28 cellular contexts compared by ENCODE assay signal in the genomic region with DNA sequence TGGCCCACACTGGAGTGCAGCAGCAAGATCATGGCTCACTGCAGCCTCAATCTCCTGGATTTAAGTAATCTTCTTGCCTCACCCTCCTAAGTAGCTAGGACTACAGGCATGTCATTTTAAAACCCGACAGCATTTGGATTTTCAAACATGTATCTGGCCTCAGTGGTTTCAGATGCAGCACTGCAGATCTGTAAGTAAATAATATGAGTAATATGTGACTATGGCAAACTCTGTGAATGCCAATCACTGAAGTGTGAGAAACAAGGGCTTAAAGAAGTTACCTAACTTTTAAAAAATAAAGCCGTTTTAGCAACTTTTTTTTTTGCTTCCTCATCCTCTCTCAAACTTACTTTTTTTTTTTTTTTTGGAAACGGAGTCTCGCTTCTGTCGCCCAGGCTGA. TPM values are rescaled to one million over a fixed set of nuclear protein-coding genes. Genes with fewer than 3 reads are reported as not detected.
"Had no signal": no experiment of that assay in that cellular context is flagged by ENCODE, and none has a peak within 500 bp of the region (broad histone marks: within the 10 kb centered on the region; RNA-seq: fewer than 3 reads in every experiment).

No MANE protein-coding gene starts in this region.

- H3K4me3 Mint-ChIP-seq: activated CD4-positive, alpha-beta memory T cell treated with anti-CD3 and anti-CD28 coated beads for 36 hours; activated CD4-positive, alpha-beta T cell treated with anti-CD3 and anti-CD28 coated beads, Interleukin-2, amount 10 ng/mL, durations not matched to agents 7 days and 5 days; activated naive CD4-positive, alpha-beta T cell treated with anti-CD3 and anti-CD28 coated beads for 36 hours; activated naive CD8-positive, alpha-beta T cell; activated T-cell treated with anti-CD3 and anti-CD28 coated beads, Interleukin-2, amount 50 U/mL, for 4 hours; T-helper 17 cell had no signal

- H3K27me3 ChIP-seq: brain microvascular endothelial cell had no signal

- ATAC-seq: activated T-cell treated with anti-CD3 and anti-CD28 coated beads, Interleukin-2, amount 50 U/mL, for 4 hours; T-helper 17 cell had no signal

- H3K27ac Mint-ChIP-seq: activated CD4-positive, alpha-beta memory T cell treated with anti-CD3 and anti-CD28 coated beads for 36 hours; activated CD4-positive, alpha-beta T cell treated with anti-CD3 and anti-CD28 coated beads, Interleukin-2, amount 10 ng/mL, durations not matched to agents 7 days and 5 days; activated naive CD4-positive, alpha-beta T cell treated with anti-CD3 and anti-CD28 coated beads for 36 hours; activated naive CD8-positive, alpha-beta T cell; T-helper 17 cell had no signal

- H3K9me3 Mint-ChIP-seq: activated CD4-positive, alpha-beta memory T cell treated with anti-CD3 and anti-CD28 coated beads for 36 hours; activated CD4-positive, alpha-beta T cell treated with anti-CD3 and anti-CD28 coated beads, Interleukin-2, amount 10 ng/mL, durations not matched to agents 7 days and 5 days; activated naive CD4-positive, alpha-beta T cell treated with anti-CD3 and anti-CD28 coated beads for 36 hours; activated T-cell treated with anti-CD3 and anti-CD28 coated beads, Interleukin-2, amount 50 U/mL, for 4 hours had no signal

- DNase-seq: activated CD4-positive, alpha-beta memory T cell treated with anti-CD3 and anti-CD28 coated beads for 36 hours; activated CD4-positive, alpha-beta T cell treated with anti-CD3 and anti-CD28 coated beads, Interleukin-2, amount 10 ng/mL, durations not matched to agents 7 days and 5 days; activated CD4-positive, CD25-positive, alpha-beta regulatory T cell; activated CD8-positive, alpha-beta memory T cell treated with anti-CD3 and anti-CD28 coated beads for 24 hours; activated effector memory CD4-positive, alpha-beta T cell treated with anti-CD3 and anti-CD28 coated beads, Interleukin-2, amount 50 U/mL, for 16 hours; activated naive CD4-positive, alpha-beta T cell treated with anti-CD3 and anti-CD28 coated beads for 36 hours; activated T-cell treated with anti-CD3 and anti-CD28 coated beads, Interleukin-2, amount 50 U/mL, for 4 hours; amygdala; brain microvascular endothelial cell; cerebellar nuclear complex; KG1; NCI-H1048; NCI-H146; NCI-H187 treated with DMSO at 0.1 percent for 48 hours; NCI-H2171; NCI-H2227 treated with DMSO at 0.1 percent for 48 hours; NCI-H446 treated with DMSO at 0.1 percent for 48 hours; NCI-H526; NCI-H82; NK-92 treated with Interleukin-12 subunit alpha and Interleukin-12 subunit beta, amount 100 ng/mL, for 24 hours; OCI-M1; SIG-M5; T-helper 17 cell; T1000 had no signal

- H3K27ac ChIP-seq: brain microvascular endothelial cell, VCaP had no signal

- FAIRE-seq: astrocyte had no signal

- H3K27me3 Mint-ChIP-seq: activated CD4-positive, alpha-beta memory T cell treated with anti-CD3 and anti-CD28 coated beads for 36 hours; activated CD4-positive, alpha-beta T cell treated with anti-CD3 and anti-CD28 coated beads, Interleukin-2, amount 10 ng/mL, durations not matched to agents 7 days and 5 days; activated naive CD8-positive, alpha-beta T cell; T-helper 17 cell had no signal

RNA-seq across cellular contexts. Expression of a gene that starts 19.7 kb away (rescaled TPM):
- total RNA-seq: activated naive CD4-positive, alpha-beta T cell treated with anti-CD3 and anti-CD28 coated beads for 36 hours; M059J had no signal
